1 cellular context compared by ENCODE assay signal in genomic region chr13:107251321-107251720, GRCh38.
TF ChIP-seq lines count a peak whose summit lies in the region.

No MANE protein-coding gene starts in this region.

TF ChIP-seq in SK-N-SH treated with all-trans-retinoic acid at 6 μM for 48 hours, 23 proteins besides CTCF, POLR2A, EP300 and RAD21 (continued from another document):
- no peak for TF ChIP-seq PATZ1 (CRISPR knock-in tag; IDR thresholded peaks at IDR 0.05; ENCODE audit: borderline replicate concordance)
